In the genomic region with DNA sequence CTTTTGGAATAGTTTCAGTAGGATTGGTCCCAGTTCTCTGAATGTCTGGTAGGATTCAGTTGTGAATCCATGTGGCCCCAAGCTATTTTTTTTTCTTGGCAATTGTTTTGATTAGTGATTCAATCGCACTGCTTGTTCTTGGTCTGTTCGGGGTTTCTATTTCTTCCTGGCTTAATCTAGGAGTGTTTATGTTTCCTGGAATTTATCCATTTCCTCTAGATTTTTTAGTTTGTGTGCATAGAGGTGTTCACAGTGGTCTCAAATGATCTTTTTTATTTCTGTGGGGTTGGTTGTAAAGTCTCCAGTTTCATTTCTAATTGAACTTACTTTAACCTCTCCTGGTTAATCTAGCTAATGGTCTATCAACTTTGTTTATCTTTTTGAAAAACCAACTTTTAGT, we compare ENCODE assay signal across 22 cellular contexts.
A peak's percentile ranks its signal among the peaks of the same experiment; 100 is the strongest.
DNase-seq lines count a peak whose midpoint lies in the region; FAIRE-seq and TF ChIP-seq lines count a peak whose summit lies in the region.
"Had no signal": no experiment of that assay in that cellular context is flagged by ENCODE, and none has a peak within 500 bp of the region (broad histone marks: within the 10 kb centered on the region; RNA-seq: fewer than 3 reads in every experiment).

No MANE protein-coding gene starts in this region.

- H3K27ac ChIP-seq in small intestine (ENCODE audit: low read depth in 1 of 2, low read length in 1 of 2): no peak overlapping the region
- H3K27ac ChIP-seq: parathyroid adenoma had no signal

- WGBS in small intestine, 3 donors: 65 to 96% (median 82%) methylated on average over 2 of the region's 2 CpGs

- FAIRE-seq in small intestine (lab: Jason Lieb, UNC): no peak
- FAIRE-seq: GM18507 had no signal

- in situ Hi-C loops in GM13977 (cut with MboI; ENCODE audit: low pct_unique_long_range_greater_than_20kb, low sequenced_read_pairs, unreplicated experiment): no loop called here

- no peaks in the 10 kb centered on the region for H3K27me3 ChIP-seq in small intestine (ENCODE audit: control insufficient read depth in 2 of 2, insufficient read depth in 2 of 2, low read length in 2 of 2)
- H3K27me3 ChIP-seq in BE2C: no peaks in the 10 kb centered on the region

- H3K4me3 ChIP-seq in small intestine (ENCODE audit: low read depth in 1 of 2, low read length in 2 of 2) (no peak overlapping the region), BE2C (ENCODE audit: low read depth, low read length) (no peak overlapping the region)

- H3K9me3 ChIP-seq in small intestine (ENCODE audit: control insufficient read depth, low read depth): no peaks in the 10 kb centered on the region
- no peaks in the 10 kb centered on the region for H3K9me3 ChIP-seq in BE2C

- TF ChIP-seq CTCF in GM13977 (IDR thresholded peaks at IDR 0.05; ENCODE audit: extremely low read depth, insufficient read depth, missing control alignments): no peak
- TF ChIP-seq CTCF in BE2C (IDR thresholded peaks at IDR 0.05; ENCODE audit: low read depth, low read length): no peak

- peak; percentile 60 for DNase-seq in EH (ENCODE audit: low read depth)
- DNase-seq in M059J (ENCODE audit: low read depth): peak; percentile 74
- peak; percentile 49 for DNase-seq in dermis blood vessel endothelial cell
- DNase-seq in left kidney (ENCODE audit: low read depth, low spot score): peak; percentile 1
- no peak for DNase-seq in AG08395 (ENCODE audit: low spot score)
- DNase-seq in small intestine: no peak
- DNase-seq in GM13977 (ENCODE audit: low spot score): no peak
- no peak for DNase-seq in BE2C
- DNase-seq: activated CD4-positive, alpha-beta T cell treated with anti-CD3 and anti-CD28 coated beads for 48 hours; CD8-positive, alpha-beta memory T cell; cortex of kidney; KBM-7; MV-4-11; naive thymus-derived CD8-positive, alpha-beta T cell; NCI-H187; NCI-H82; SHP77 treated with DMSO at 0.1 percent for 48 hours; stimulated activated CD4-positive, alpha-beta T cell treated with anti-CD3 and anti-CD28 coated beads, Interleukin-2, amount 100 ng/mL, for 24 hours; stimulated activated naive CD4-positive, alpha-beta T cell; T-helper 1 cell had no signal

- H3K36me3 ChIP-seq in small intestine (ENCODE audit: control insufficient read depth in 2 of 2, insufficient read depth in 2 of 2, low read length in 2 of 2) (no peaks in the 10 kb centered on the region), BE2C (no peaks in the 10 kb centered on the region)

- H3K4me1 ChIP-seq in small intestine (ENCODE audit: control insufficient read depth in 2 of 2, insufficient read depth in 1 of 2, low read depth in 1 of 2, low read length in 1 of 2) (no peaks in the 10 kb centered on the region), BE2C (no peaks in the 10 kb centered on the region)
- H3K4me1 ChIP-seq: parathyroid adenoma had no signal

Comparison
In these comparisons a context has a peak if more than half of its experiments do, and no peak if none do; other contexts are left out.
1. DNase-seq: peak in EH (single experiment), M059J (single experiment), dermis blood vessel endothelial cell (single experiment) and left kidney (single experiment); none in AG08395 (single experiment), small intestine (single experiment), GM13977 (single experiment) and BE2C (single experiment).